1 cellular context compared by ENCODE assay signal in the genomic region with DNA sequence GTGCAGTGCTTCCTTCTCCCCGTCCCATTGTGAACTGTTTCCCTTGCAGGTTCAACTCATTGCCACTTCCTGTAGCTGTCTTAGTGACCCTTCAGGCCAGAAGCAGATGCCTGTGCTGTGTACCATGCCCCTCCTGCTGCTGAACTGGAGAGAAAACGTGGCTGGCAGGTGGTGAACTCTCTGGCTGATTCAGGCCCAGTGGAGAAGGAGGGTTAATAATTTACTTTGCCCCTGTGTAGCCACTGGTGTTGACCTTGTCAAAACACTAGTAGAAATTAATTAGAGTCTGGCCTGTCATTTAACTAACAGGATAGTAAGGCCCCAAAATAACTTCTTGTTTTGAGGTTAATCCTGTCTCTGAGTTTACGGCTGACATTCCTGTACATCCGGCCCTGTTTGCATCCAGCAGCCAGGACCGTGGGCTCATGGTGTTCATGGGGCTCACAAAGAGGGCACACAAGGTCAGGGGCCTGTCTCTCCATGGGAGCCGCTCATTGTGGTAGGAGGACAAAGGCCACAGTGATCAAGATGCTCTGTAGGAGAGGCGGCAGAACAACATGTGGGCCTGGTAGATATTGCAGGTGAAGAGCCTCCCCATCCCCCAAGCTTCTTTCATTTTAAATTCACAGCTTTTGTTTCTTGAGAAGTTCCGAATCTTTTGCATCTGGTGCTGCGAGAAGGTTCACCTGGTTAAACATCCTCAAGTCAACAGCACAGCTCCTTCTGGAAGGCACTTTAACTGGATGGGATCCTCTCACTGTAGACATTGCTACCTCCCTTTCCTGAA.
TF ChIP-seq lines count a peak whose summit lies in the region.

No MANE protein-coding gene starts in this region.

TF ChIP-seq in HepG2, 621 proteins besides CTCF, POLR2A, EP300 and RAD21 (continued from another document and continues in another):
- TF ChIP-seq ZHX2 (IDR thresholded peaks at IDR 0.05; ENCODE audit: low read depth) (0 out of 2 replicates have a peak, but pooled peaks have one; percentile 40), ZHX2 (CRISPR knock-in tag; IDR thresholded peaks at IDR 0.05; ENCODE audit: borderline replicate concordance) (0 out of 2 replicates have a peak, but pooled peaks have one; percentile 64), ZKSCAN1 (IDR thresholded peaks at IDR 0.05; ENCODE audit: low read length) (no peak), ARID3A (IDR thresholded peaks at IDR 0.05; ENCODE audit: low read depth, low read length) (peak; percentile 76), KLF12 (CRISPR knock-in tag; IDR thresholded peaks at IDR 0.05; ENCODE audit: borderline replicate concordance) (no peak; the same call in 1 of the 2 replicates), GFI1 (CRISPR knock-in tag; IDR thresholded peaks at IDR 0.05; ENCODE audit: borderline replicate concordance) (peak; percentile 63), SP2 (CRISPR knock-in tag; IDR thresholded peaks at IDR 0.05) (no peak), ZNF335 (CRISPR knock-in tag; IDR thresholded peaks at IDR 0.05) (no peak), ZNF17 (CRISPR knock-in tag; IDR thresholded peaks at IDR 0.05) (no peak), SP1 (IDR thresholded peaks at IDR 0.05) (no peak), SP1 (CRISPR knock-in tag; IDR thresholded peaks at IDR 0.05) (0 out of 2 replicates have a peak, but pooled peaks have one; percentile 15), KLF6 (CRISPR knock-in tag; IDR thresholded peaks at IDR 0.05) (peak; percentile 56; the same call in 1 of the 2 replicates), ZNF407 (CRISPR knock-in tag; IDR thresholded peaks at IDR 0.05; ENCODE audit: not compliant biosample characterization) (peak; percentile 52), ZNF569 (CRISPR knock-in tag; IDR thresholded peaks at IDR 0.05; ENCODE audit: borderline replicate concordance) (no peak; the same call in 1 of the 2 replicates), ZMAT3 (CRISPR knock-in tag; conservative IDR thresholded peaks at IDR 0.05) (peak; percentile 98), FOXO1 (CRISPR knock-in tag; IDR thresholded peaks at IDR 0.05) (peak; percentile 72), SYNCRIP (IDR thresholded peaks at IDR 0.05; ENCODE audit: insufficient read depth, low read depth, low read length) (no peak), FIP1L1 (IDR thresholded peaks at IDR 0.05; ENCODE audit: borderline replicate concordance, insufficient read depth, low read depth, low read length) (no peak), MXD1 (CRISPR knock-in tag; IDR thresholded peaks at IDR 0.05) (peak; percentile 93; the same call in 1 of the 2 replicates), AGO2 (optimal IDR thresholded peaks at IDR 0.05; ENCODE audit: low read depth, low read length) (no peak), MXI1 (IDR thresholded peaks at IDR 0.05; ENCODE audit: borderline replicate concordance, low read depth, low read length) (peak; percentile 85; the same call in 2 of the 3 replicates), TMF1 (CRISPR knock-in tag; IDR thresholded peaks at IDR 0.05; ENCODE audit: low read depth) (peak; percentile 63; the same call in 1 of the 2 replicates), MIXL1 (CRISPR knock-in tag; IDR thresholded peaks at IDR 0.05) (peak; percentile 97), GTF3A (CRISPR knock-in tag; conservative IDR thresholded peaks at IDR 0.05) (no peak), HNRNPK (IDR thresholded peaks at IDR 0.05; ENCODE audit: low read depth, low read length, poor library complexity, severe bottlenecking) (no peak), ZNF124 (CRISPR knock-in tag; IDR thresholded peaks at IDR 0.05) (0 out of 2 replicates have a peak, but pooled peaks have one; percentile 34), MLLT10 (CRISPR knock-in tag; IDR thresholded peaks at IDR 0.05) (no peak), ZZZ3 (CRISPR knock-in tag; IDR thresholded peaks at IDR 0.05; ENCODE audit: borderline replicate concordance) (peak; percentile 93; the same call in 1 of the 2 replicates)
- TF ChIP-seq, protein P1, sequence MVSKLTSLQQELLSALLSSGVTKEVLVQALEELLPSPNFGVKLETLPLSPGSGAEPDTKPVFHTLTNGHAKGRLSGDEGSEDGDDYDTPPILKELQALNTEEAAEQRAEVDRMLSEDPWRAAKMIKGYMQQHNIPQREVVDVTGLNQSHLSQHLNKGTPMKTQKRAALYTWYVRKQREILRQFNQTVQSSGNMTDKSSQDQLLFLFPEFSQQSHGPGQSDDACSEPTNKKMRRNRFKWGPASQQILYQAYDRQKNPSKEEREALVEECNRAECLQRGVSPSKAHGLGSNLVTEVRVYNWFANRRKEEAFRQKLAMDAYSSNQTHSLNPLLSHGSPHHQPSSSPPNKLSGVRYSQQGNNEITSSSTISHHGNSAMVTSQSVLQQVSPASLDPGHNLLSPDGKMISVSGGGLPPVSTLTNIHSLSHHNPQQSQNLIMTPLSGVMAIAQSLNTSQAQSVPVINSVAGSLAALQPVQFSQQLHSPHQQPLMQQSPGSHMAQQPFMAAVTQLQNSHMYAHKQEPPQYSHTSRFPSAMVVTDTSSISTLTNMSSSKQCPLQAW (CRISPR knock-in tag; IDR thresholded peaks at IDR 0.05) = peak; percentile 98
- TF ChIP-seq, protein P2, sequence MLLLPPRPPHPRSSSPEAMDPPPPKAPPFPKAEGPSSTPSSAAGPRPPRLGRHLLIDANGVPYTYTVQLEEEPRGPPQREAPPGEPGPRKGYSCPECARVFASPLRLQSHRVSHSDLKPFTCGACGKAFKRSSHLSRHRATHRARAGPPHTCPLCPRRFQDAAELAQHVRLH (CRISPR knock-in tag; IDR thresholded peaks at IDR 0.05; ENCODE audit: borderline replicate concordance, low read depth) = peak; percentile 93; the same call in 1 of the 2 replicates
- TF ChIP-seq, protein P3, sequence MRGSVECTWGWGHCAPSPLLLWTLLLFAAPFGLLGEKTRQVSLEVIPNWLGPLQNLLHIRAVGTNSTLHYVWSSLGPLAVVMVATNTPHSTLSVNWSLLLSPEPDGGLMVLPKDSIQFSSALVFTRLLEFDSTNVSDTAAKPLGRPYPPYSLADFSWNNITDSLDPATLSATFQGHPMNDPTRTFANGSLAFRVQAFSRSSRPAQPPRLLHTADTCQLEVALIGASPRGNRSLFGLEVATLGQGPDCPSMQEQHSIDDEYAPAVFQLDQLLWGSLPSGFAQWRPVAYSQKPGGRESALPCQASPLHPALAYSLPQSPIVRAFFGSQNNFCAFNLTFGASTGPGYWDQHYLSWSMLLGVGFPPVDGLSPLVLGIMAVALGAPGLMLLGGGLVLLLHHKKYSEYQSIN (CRISPR knock-in tag; IDR thresholded peaks at IDR 0.05; ENCODE audit: borderline replicate concordance) = no peak
